ENCODE assay signal across 10 cellular contexts in genomic region chr15:51382787-51383186, GRCh38. TPM values are rescaled to one million over a fixed set of nuclear protein-coding genes. Genes with fewer than 3 reads are reported as not detected.
DNase-seq lines count a peak whose midpoint lies in the region; ATAC-seq and TF ChIP-seq lines count a peak whose summit lies in the region.
"Had no signal": no experiment of that assay in that cellular context is flagged by ENCODE, and none has a peak within 500 bp of the region (broad histone marks: within the 10 kb centered on the region; RNA-seq: fewer than 3 reads in every experiment).

No MANE protein-coding gene starts in this region.

- DNase-seq in NCI-H1694 treated with DMSO at 0.1 percent for 48 hours (lab: John Stamatoyannopoulos, UW) (peak; percentile 7), NCI-H1694 (lab: John Stamatoyannopoulos, UW) (no peak), adrenal gland (peak in 6 of 7 donors; percentile 38 to 67 (median 49)), kidney tubule cell (ENCODE audit: low spot score) (peak; percentile 31), NCI-H2029 treated with DMSO at 0.1 percent for 48 hours (lab: John Stamatoyannopoulos, UW) (no peak)
- no peak for DNase-seq in stimulated activated naive CD4-positive, alpha-beta T cell treated with Interleukin-2 at 50 U/mL for 16 hours (lab: John Stamatoyannopoulos, UW)

- no peak overlapping the region for H3K4me3 ChIP-seq in adrenal gland
- H3K4me3 ChIP-seq: BLaER1 had no signal

- WGBS in adrenal gland, 4 donors, result 13 to 25% (median 18%) methylated on average over 4 of the region's 4 CpGs

- H3K27me3 ChIP-seq in adrenal gland, result no peaks in the 10 kb centered on the region
- H3K27me3 ChIP-seq: BLaER1 had no signal

- ATAC-seq in GM19328 (IDR thresholded peaks at IDR 0.05; ENCODE audit: unreplicated experiment), result no peak

- no peak overlapping the region for H3K27ac ChIP-seq in adrenal gland
- H3K27ac ChIP-seq: BLaER1 had no signal

- intact Hi-C loops in adrenal gland (cut with DNase I), result loop anchor here (5.0 to 10.0 kb wide), 4 partner anchors 98 to 228 kb away; no protein-coding TSS in a partner anchor

- TF ChIP-seq CTCF in LNCAP (IDR thresholded peaks at IDR 0.05) (peak; percentile 60), adrenal gland (IDR thresholded peaks at IDR 0.05) (peak; percentile 22 to 54 (median 42))

- H3K9me3 ChIP-seq in adrenal gland (replicated peaks in 1 of 3), result no peaks in the 10 kb centered on the region
- H3K9me3 ChIP-seq: BLaER1 had no signal

- TF ChIP-seq POLR2A in adrenal gland (IDR thresholded peaks at IDR 0.05), result no peak

- no peaks in the 10 kb centered on the region for H3K36me3 ChIP-seq in adrenal gland (replicated peaks in 1 of 2)
- H3K36me3 ChIP-seq: BLaER1 had no signal

- peaks cover 0 to 15% of the 10 kb centered on the region in 2 donors for H3K4me1 ChIP-seq in adrenal gland (replicated peaks in 1 of 2)
- H3K4me1 ChIP-seq: BLaER1 had no signal

RNA-seq across cellular contexts. Expression of gene GLDN, which starts 41.3 kb away (rescaled TPM):
- 10 to 100 TPM in 3 of 8 donors, 1 to 10 TPM in 5; 3.8 to 30.8 (median 8.3) TPM for total RNA-seq in adrenal gland
- polyA plus RNA-seq in adrenal gland, result 1 to 10 TPM; 2.1 to 4.7 (median 3.0) TPM
- total RNA-seq: activated CD8-positive, alpha-beta memory T cell treated with anti-CD3 and anti-CD28 coated beads for 36 hours had no signal

RNA-seq across cellular contexts. Expression of gene CYP19A1, which starts 44.4 kb away (rescaled TPM):
- 10 to 100 TPM in 1 of 8 donors, 1 to 10 TPM in 3, under 1 TPM in 4; 0.41 to 11.2 (median 1.4) TPM for total RNA-seq in adrenal gland
- 10 to 100 TPM in 1 of 3 donors, 1 to 10 TPM in 1, under 1 TPM in 1; 0.88 to 21.6 (median 1.4) TPM for polyA plus RNA-seq in adrenal gland
- total RNA-seq: activated CD8-positive, alpha-beta memory T cell treated with anti-CD3 and anti-CD28 coated beads for 36 hours had no signal

Comparison
In these comparisons a context has a peak if more than half of its experiments do, and no peak if none do; other contexts are left out.
1. DNase-seq: peak in NCI-H1694 treated with DMSO at 0.1 percent for 48 hours (single experiment), adrenal gland (6 of 7) and kidney tubule cell (single experiment); none in NCI-H1694 (single experiment), NCI-H2029 treated with DMSO at 0.1 percent for 48 hours (single experiment) and stimulated activated naive CD4-positive, alpha-beta T cell treated with Interleukin-2 at 50 U/mL for 16 hours (single experiment).